Comparison of ENCODE assay signal across 11 cellular contexts in the genomic region with DNA sequence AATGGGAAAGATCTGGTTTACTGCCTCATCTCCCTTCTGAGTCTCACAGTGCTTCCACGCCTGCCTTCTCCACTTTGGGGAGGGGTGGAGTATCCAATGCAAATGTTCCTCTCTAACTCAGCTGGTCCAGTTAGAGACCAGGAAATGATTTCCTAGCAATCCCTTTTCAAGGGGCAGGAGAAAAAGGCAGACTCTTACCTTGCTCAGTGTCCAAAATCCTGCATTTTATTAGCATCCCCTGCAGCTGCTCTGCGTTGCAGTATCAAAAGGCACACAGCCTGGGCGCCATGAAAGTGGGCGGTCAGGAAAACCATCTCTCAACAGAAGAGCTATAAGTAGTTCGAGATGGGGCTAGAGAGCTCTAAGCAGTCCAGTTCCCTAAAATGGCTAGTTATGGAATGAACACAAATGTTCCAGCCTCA.
DNase-seq lines count a peak whose midpoint lies in the region; ATAC-seq, FAIRE-seq and TF ChIP-seq lines count a peak whose summit lies in the region.
"Had no signal": no experiment of that assay in that cellular context is flagged by ENCODE, and none has a peak within 500 bp of the region (broad histone marks: within the 10 kb centered on the region; RNA-seq: fewer than 3 reads in every experiment).

No MANE protein-coding gene starts in this region.

- no peaks in the 10 kb centered on the region for H3K9me3 Mint-ChIP-seq in central memory CD8-positive, alpha-beta T cell
- H3K9me3 Mint-ChIP-seq in natural killer cell, result no peaks in the 10 kb centered on the region

- no peak overlapping the region for H3K4me3 ChIP-seq in A549
- H3K4me3 ChIP-seq in Karpas-422 (ENCODE audit: low read length), result peak overlapping the region; percentile 55
- H3K4me3 ChIP-seq: skin epidermis had no signal

- H3K36me3 ChIP-seq in Karpas-422 (ENCODE audit: insufficient read depth, low read length), result no peaks in the 10 kb centered on the region

- no peak overlapping the region for H3K4me3 Mint-ChIP-seq in central memory CD8-positive, alpha-beta T cell
- peak overlapping the region; percentile 53 for H3K4me3 Mint-ChIP-seq in natural killer cell

- peaks cover 62% of the 10 kb centered on the region for H3K4me1 ChIP-seq in A549
- H3K4me1 ChIP-seq in Karpas-422 (ENCODE audit: low read length), result peaks cover 97% of the 10 kb centered on the region

- ATAC-seq in A549 (no peak; a peak in 1 of 6 replicates), natural killer cell (no peak), HG03565 (IDR thresholded peaks at IDR 0.05; ENCODE audit: unreplicated experiment) (no peak), HG03354 (IDR thresholded peaks at IDR 0.05; ENCODE audit: poor library complexity, severe bottlenecking, unreplicated experiment) (no peak)
- no peak for ATAC-seq in central memory CD8-positive, alpha-beta T cell (replicated peaks; ENCODE audit: extremely low read depth, poor library complexity, severe bottlenecking)
- ATAC-seq: Panc1 had no signal

- intact Hi-C loops in natural killer cell (cut with micrococcal nuclease), result loop anchor here (2.0 kb wide), 2 partner anchors 67 to 451 kb away; a partner anchor contains a TSS

- no peak for TF ChIP-seq RAD21 in A549 (conservative IDR thresholded peaks at IDR 0.05 in 1 of 2, IDR thresholded peaks at IDR 0.05 in 1 of 2)

- POLR2A ChIA-PET in A549 (lab: Yijun Ruan, JAX), result interaction anchor here (0.7 kb wide), 1 partner anchor 223 kb away, joined by 3 read pairs; no protein-coding TSS in a partner anchor

- DNase-seq in A549 (ENCODE audit: low read depth in 1 of 2, low spot score in 1 of 2) (no peak), Karpas-422 (peak; percentile 64), natural killer cell (no peak), middle frontal gyrus (ENCODE audit: extremely low spot score, low spot score) (no peak), NCI-H2171 treated with DMSO at 0.1 percent for 48 hours (lab: John Stamatoyannopoulos, UW) (no peak)
- no peak for DNase-seq in central memory CD8-positive, alpha-beta T cell (ENCODE audit: low spot score in 2 of 2)
- DNase-seq: activated effector memory CD4-positive, alpha-beta T cell treated with anti-CD3 and anti-CD28 coated beads, Interleukin-2, amount 50 U/mL, for 16 hours had no signal

- no peak for TF ChIP-seq POLR2A in A549 (IDR thresholded peaks at IDR 0.05; ENCODE audit: low read length)

- peaks cover 17% of the 10 kb centered on the region for H3K36me3 Mint-ChIP-seq in central memory CD8-positive, alpha-beta T cell (ENCODE audit: insufficient read depth)
- no peaks in the 10 kb centered on the region for H3K36me3 Mint-ChIP-seq in natural killer cell

- H3K4me1 Mint-ChIP-seq in central memory CD8-positive, alpha-beta T cell, result peaks cover 45% of the 10 kb centered on the region
- H3K4me1 Mint-ChIP-seq in natural killer cell, result peaks cover 54 to 63% of the 10 kb centered on the region in 2 donors

- H3K79me2 ChIP-seq in Karpas-422 (ENCODE audit: low read length), result peaks cover 97% of the 10 kb centered on the region

- TF ChIP-seq EP300 in A549 (IDR thresholded peaks at IDR 0.05), result no peak

- peak overlapping the region; percentile 69 to 75; a peak in 4 of 6 replicates for H3K27ac ChIP-seq in A549
- H3K27ac ChIP-seq in Karpas-422 (ENCODE audit: low read length), result peak overlapping the region; percentile 86

- 88% methylated on average over 5 of the region's 5 CpGs for WGBS in A549 (ENCODE audit: missing lambda C conversion rate)

- H3K4me2 ChIP-seq in A549 (peak overlapping the region; percentile 81), Karpas-422 (ENCODE audit: low read depth, low read length, poor library complexity, severe bottlenecking) (peak overlapping the region; percentile 74)

- H3K27me3 Mint-ChIP-seq in central memory CD8-positive, alpha-beta T cell, result no peaks in the 10 kb centered on the region
- H3K27me3 Mint-ChIP-seq in natural killer cell (ENCODE audit: low read depth in 2 of 2), result no peaks in the 10 kb centered on the region

- CTCF ChIA-PET in A549 (lab: Yijun Ruan, JAX), result interaction anchor here (0.7 to 1.8 kb wide), 5 partner anchors 13 to 202 kb away, joined by 3 to 5 read pairs (median 3); no protein-coding TSS in a partner anchor

- FAIRE-seq in A549 (lab: Jason Lieb, UNC), result no peak

- H3K9me2 ChIP-seq in Karpas-422 (replicated peaks; ENCODE audit: insufficient read depth, low read length), result no peaks in the 10 kb centered on the region

- peak overlapping the region; percentile 99 for H3K27ac Mint-ChIP-seq in central memory CD8-positive, alpha-beta T cell (ENCODE audit: low read depth)
- peak overlapping the region; percentile 93 to 98 for H3K27ac Mint-ChIP-seq in natural killer cell

- no peak overlapping the region for H2AFZ ChIP-seq in Karpas-422 (ENCODE audit: low read length)

- peak overlapping the region; percentile 63 for H3K9ac ChIP-seq in Karpas-422 (ENCODE audit: low read length)

- H3K9me3 ChIP-seq in A549 (no peaks in the 10 kb centered on the region), Karpas-422 (ENCODE audit: low read length) (no peaks in the 10 kb centered on the region)

- no peaks in the 10 kb centered on the region for H4K20me1 ChIP-seq in Karpas-422 (ENCODE audit: insufficient read depth, low read depth, low read length)

- H3K27me3 ChIP-seq in Karpas-422 (ENCODE audit: low read length), result no peaks in the 10 kb centered on the region

- TF ChIP-seq CTCF in A549 (IDR thresholded peaks at IDR 0.05), result no peak
- TF ChIP-seq CTCF in natural killer cell (IDR thresholded peaks at IDR 0.05), result no peak

TF ChIP-seq in A549, 52 proteins besides CTCF, POLR2A, EP300 and RAD21:
- TF ChIP-seq, protein P1, sequence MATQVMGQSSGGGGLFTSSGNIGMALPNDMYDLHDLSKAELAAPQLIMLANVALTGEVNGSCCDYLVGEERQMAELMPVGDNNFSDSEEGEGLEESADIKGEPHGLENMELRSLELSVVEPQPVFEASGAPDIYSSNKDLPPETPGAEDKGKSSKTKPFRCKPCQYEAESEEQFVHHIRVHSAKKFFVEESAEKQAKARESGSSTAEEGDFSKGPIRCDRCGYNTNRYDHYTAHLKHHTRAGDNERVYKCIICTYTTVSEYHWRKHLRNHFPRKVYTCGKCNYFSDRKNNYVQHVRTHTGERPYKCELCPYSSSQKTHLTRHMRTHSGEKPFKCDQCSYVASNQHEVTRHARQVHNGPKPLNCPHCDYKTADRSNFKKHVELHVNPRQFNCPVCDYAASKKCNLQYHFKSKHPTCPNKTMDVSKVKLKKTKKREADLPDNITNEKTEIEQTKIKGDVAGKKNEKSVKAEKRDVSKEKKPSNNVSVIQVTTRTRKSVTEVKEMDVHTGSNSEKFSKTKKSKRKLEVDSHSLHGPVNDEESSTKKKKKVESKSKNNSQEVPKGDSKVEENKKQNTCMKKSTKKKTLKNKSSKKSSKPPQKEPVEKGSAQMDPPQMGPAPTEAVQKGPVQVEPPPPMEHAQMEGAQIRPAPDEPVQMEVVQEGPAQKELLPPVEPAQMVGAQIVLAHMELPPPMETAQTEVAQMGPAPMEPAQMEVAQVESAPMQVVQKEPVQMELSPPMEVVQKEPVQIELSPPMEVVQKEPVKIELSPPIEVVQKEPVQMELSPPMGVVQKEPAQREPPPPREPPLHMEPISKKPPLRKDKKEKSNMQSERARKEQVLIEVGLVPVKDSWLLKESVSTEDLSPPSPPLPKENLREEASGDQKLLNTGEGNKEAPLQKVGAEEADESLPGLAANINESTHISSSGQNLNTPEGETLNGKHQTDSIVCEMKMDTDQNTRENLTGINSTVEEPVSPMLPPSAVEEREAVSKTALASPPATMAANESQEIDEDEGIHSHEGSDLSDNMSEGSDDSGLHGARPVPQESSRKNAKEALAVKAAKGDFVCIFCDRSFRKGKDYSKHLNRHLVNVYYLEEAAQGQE (IDR thresholded peaks at IDR 0.05), result no peak
- TF ChIP-seq SREBF2 (IDR thresholded peaks at IDR 0.05) (no peak), BHLHE40 (IDR thresholded peaks at IDR 0.05; ENCODE audit: low read depth, low read length) (no peak), ZFP36 (IDR thresholded peaks at IDR 0.05; ENCODE audit: borderline replicate concordance, partially characterized antibody) (no peak), RNF2 (IDR thresholded peaks at IDR 0.05; ENCODE audit: borderline replicate concordance, low read depth) (no peak), NR3C1 (IDR thresholded peaks at IDR 0.05) (no peak), HOXA7 (CRISPR knock-in tag; IDR thresholded peaks at IDR 0.05) (no peak), NPAS2 (CRISPR knock-in tag; IDR thresholded peaks at IDR 0.05; ENCODE audit: borderline replicate concordance) (no peak), JUNB (IDR thresholded peaks at IDR 0.05) (no peak), NFE2L2 (conservative IDR thresholded peaks at IDR 0.05; ENCODE audit: low read length) (no peak), FOXS1 (CRISPR knock-in tag; IDR thresholded peaks at IDR 0.05) (no peak)
- TF ChIP-seq, protein P2, sequence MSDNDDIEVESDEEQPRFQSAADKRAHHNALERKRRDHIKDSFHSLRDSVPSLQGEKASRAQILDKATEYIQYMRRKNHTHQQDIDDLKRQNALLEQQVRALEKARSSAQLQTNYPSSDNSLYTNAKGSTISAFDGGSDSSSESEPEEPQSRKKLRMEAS (IDR thresholded peaks at IDR 0.05), result no peak
- TF ChIP-seq, protein P3, sequence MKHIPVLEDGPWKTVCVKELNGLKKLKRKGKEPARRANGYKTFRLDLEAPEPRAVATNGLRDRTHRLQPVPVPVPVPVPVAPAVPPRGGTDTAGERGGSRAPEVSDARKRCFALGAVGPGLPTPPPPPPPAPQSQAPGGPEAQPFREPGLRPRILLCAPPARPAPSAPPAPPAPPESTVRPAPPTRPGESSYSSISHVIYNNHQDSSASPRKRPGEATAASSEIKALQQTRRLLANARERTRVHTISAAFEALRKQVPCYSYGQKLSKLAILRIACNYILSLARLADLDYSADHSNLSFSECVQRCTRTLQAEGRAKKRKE (CRISPR knock-in tag; IDR thresholded peaks at IDR 0.05; ENCODE audit: low read depth), result no peak
- TF ChIP-seq, protein P4, sequence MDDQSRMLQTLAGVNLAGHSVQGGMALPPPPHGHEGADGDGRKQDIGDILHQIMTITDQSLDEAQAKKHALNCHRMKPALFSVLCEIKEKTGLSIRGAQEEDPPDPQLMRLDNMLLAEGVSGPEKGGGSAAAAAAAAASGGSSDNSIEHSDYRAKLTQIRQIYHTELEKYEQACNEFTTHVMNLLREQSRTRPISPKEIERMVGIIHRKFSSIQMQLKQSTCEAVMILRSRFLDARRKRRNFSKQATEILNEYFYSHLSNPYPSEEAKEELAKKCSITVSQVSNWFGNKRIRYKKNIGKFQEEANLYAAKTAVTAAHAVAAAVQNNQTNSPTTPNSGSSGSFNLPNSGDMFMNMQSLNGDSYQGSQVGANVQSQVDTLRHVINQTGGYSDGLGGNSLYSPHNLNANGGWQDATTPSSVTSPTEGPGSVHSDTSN (IDR thresholded peaks at IDR 0.05), result no peak
TF ChIP-seq in A549: peak in this region for 0.
